ENCODE assay signal across 1 cellular context in the genomic region with DNA sequence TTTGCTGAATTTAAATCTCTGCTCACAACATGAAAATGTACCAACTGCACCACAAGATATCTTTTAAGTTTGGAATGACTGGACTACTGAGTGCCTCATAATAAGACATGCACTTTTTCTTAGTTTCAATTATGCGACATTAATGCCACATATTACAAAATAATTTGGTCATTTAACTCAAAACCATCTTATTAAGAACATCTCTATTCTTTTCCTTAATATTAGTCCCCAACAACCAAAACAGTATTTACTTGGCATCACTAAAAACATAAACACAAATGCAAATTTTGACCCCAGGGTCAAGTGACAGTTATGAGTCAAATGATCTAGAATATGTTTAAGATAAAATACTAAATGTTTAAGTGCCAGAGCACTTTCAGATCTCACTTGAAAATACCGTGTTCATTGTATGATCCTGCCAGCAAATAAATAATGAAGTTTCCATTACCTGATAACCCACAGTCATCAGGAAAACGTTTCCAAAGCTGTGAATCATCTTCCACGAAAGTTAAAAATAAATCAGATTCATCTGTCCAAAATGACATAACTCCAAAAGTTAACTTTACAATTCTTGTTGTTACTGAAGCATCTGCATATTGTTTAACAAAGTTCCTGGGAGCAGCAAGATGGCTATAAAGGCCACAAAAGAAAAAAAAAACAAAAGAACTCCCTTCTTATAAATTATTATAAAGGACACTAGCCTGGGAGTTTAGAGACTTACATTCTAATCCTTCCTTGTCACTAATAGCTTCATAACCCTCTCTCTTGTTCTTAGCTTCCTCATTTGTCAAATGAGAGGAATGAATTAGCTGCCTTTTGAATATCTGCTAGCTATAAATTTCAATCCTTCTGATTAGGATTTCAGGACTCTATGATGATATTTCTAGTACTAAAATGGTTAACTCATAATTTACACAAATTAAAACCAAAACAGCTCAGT.
TF ChIP-seq lines count a peak whose summit lies in the region.

No MANE protein-coding gene starts in this region.

TF ChIP-seq in WTC11, 78 proteins besides CTCF, POLR2A, EP300 and RAD21:
- TF ChIP-seq, protein P1, sequence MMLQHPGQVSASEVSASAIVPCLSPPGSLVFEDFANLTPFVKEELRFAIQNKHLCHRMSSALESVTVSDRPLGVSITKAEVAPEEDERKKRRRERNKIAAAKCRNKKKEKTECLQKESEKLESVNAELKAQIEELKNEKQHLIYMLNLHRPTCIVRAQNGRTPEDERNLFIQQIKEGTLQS (CRISPR knock-in tag; conservative IDR thresholded peaks at IDR 0.05): no peak
- TF ChIP-seq NR2C2 (CRISPR knock-in tag; IDR thresholded peaks at IDR 0.05) (no peak), ZBTB43 (CRISPR knock-in tag; IDR thresholded peaks at IDR 0.05) (no peak), ZNF219 (CRISPR knock-in tag; IDR thresholded peaks at IDR 0.05; ENCODE audit: borderline replicate concordance) (no peak), NFATC4 (CRISPR knock-in tag; IDR thresholded peaks at IDR 0.05) (no peak), TCF7 (CRISPR knock-in tag; IDR thresholded peaks at IDR 0.05; ENCODE audit: low read depth) (no peak), CDX4 (CRISPR knock-in tag; IDR thresholded peaks at IDR 0.05; ENCODE audit: borderline replicate concordance) (no peak), KAT7 (CRISPR knock-in tag; IDR thresholded peaks at IDR 0.05; ENCODE audit: borderline replicate concordance) (no peak), TP53 (CRISPR knock-in tag; IDR thresholded peaks at IDR 0.05) (no peak), ZNF671 (CRISPR knock-in tag; IDR thresholded peaks at IDR 0.05) (no peak)
- TF ChIP-seq, protein P2, sequence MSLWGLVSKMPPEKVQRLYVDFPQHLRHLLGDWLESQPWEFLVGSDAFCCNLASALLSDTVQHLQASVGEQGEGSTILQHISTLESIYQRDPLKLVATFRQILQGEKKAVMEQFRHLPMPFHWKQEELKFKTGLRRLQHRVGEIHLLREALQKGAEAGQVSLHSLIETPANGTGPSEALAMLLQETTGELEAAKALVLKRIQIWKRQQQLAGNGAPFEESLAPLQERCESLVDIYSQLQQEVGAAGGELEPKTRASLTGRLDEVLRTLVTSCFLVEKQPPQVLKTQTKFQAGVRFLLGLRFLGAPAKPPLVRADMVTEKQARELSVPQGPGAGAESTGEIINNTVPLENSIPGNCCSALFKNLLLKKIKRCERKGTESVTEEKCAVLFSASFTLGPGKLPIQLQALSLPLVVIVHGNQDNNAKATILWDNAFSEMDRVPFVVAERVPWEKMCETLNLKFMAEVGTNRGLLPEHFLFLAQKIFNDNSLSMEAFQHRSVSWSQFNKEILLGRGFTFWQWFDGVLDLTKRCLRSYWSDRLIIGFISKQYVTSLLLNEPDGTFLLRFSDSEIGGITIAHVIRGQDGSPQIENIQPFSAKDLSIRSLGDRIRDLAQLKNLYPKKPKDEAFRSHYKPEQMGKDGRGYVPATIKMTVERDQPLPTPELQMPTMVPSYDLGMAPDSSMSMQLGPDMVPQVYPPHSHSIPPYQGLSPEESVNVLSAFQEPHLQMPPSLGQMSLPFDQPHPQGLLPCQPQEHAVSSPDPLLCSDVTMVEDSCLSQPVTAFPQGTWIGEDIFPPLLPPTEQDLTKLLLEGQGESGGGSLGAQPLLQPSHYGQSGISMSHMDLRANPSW (CRISPR knock-in tag; conservative IDR thresholded peaks at IDR 0.05; ENCODE audit: low read depth): no peak
- TF ChIP-seq, protein P3, sequence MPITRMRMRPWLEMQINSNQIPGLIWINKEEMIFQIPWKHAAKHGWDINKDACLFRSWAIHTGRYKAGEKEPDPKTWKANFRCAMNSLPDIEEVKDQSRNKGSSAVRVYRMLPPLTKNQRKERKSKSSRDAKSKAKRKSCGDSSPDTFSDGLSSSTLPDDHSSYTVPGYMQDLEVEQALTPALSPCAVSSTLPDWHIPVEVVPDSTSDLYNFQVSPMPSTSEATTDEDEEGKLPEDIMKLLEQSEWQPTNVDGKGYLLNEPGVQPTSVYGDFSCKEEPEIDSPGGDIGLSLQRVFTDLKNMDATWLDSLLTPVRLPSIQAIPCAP (CRISPR knock-in tag; IDR thresholded peaks at IDR 0.05): no peak
TF ChIP-seq in WTC11: peak in this region for 0.
